31 cellular contexts compared by ENCODE assay signal in genomic region chr7:1090236-1090635, GRCh38. TPM values are rescaled to one million over a fixed set of nuclear protein-coding genes. Genes with fewer than 3 reads are reported as not detected.
"Had no signal": no experiment of that assay in that cellular context is flagged by ENCODE, and none has a peak within 500 bp of the region (broad histone marks: within the 10 kb centered on the region; RNA-seq: fewer than 3 reads in every experiment).

No MANE protein-coding gene starts in this region.

- H3K9me3 Mint-ChIP-seq: activated CD4-positive, alpha-beta memory T cell treated with anti-CD3 and anti-CD28 coated beads, Interleukin-2, amount 10 ng/mL, durations not matched to agents 7 days and 5 days; activated naive CD4-positive, alpha-beta T cell treated with anti-CD3 and anti-CD28 coated beads, Interleukin-2, amount 10 ng/mL, durations not matched to agents 7 days and 5 days; activated naive CD8-positive, alpha-beta T cell treated with anti-CD3 and anti-CD28 coated beads, Interleukin-2, amount 50 U/mL, for 24 hours; brain had no signal

- H3K4me3 ChIP-seq: Peyer's patch had no signal

- H3K27me3 Mint-ChIP-seq: activated naive CD8-positive, alpha-beta T cell; activated naive CD8-positive, alpha-beta T cell treated with anti-CD3 and anti-CD28 coated beads, Interleukin-2, amount 50 U/mL, for 24 hours; brain had no signal

- DNase-seq: activated CD4-positive, alpha-beta memory T cell treated with anti-CD3 and anti-CD28 coated beads, Interleukin-2, amount 10 ng/mL, durations not matched to agents 7 days and 5 days; activated CD4-positive, alpha-beta T cell treated with anti-CD3 and anti-CD28 coated beads for 1 hour; activated CD4-positive, alpha-beta T cell treated with anti-CD3 and anti-CD28 coated beads for 48 hours; activated CD4-positive, CD25-positive, alpha-beta regulatory T cell; activated CD8-positive, alpha-beta memory T cell treated with anti-CD3 and anti-CD28 coated beads for 24 hours; activated CD8-positive, alpha-beta memory T cell treated with anti-CD3 and anti-CD28 coated beads, Interleukin-2, amount 10 ng/mL, durations not matched to agents 7 days and 5 days; activated CD8-positive, alpha-beta memory T cell treated with anti-CD3 and anti-CD28 coated beads, Interleukin-2, amount 50 U/mL, for 48 hours; activated effector memory CD4-positive, alpha-beta T cell treated with Interleukin-2 at 50 U/mL for 16 hours; activated naive CD4-positive, alpha-beta T cell treated with anti-CD3 and anti-CD28 coated beads, Interleukin-2, amount 10 ng/mL, durations not matched to agents 7 days and 5 days; activated naive CD8-positive, alpha-beta T cell treated with anti-CD3 and anti-CD28 coated beads, Interleukin-2, amount 50 U/mL, for 24 hours; activated T-cell treated with anti-CD3 and anti-CD28 coated beads, Interleukin-2, amount 50 U/mL, for 48 hours; anterior cingulate cortex; Karpas-422; KBM-7; NCI-H1105 treated with DMSO at 0.1 percent for 48 hours; NCI-H1436; NCI-H1694; NCI-H1930; NCI-H2081 treated with DMSO at 0.1 percent for 48 hours; NCI-H345; NCI-H524 treated with DMSO at 0.1 percent for 48 hours; NK-92 treated with Interleukin-12 subunit alpha and Interleukin-12 subunit beta, amount 100 ng/mL, for 24 hours; Peyer's patch; RPMI8226; SW 1271; T1000; WERI-Rb-1 had no signal

- H3K4me3 Mint-ChIP-seq: activated CD4-positive, alpha-beta memory T cell treated with anti-CD3 and anti-CD28 coated beads, Interleukin-2, amount 10 ng/mL, durations not matched to agents 7 days and 5 days; activated CD8-positive, alpha-beta memory T cell treated with anti-CD3 and anti-CD28 coated beads, Interleukin-2, amount 10 ng/mL, durations not matched to agents 7 days and 5 days; activated naive CD4-positive, alpha-beta T cell treated with anti-CD3 and anti-CD28 coated beads, Interleukin-2, amount 10 ng/mL, durations not matched to agents 7 days and 5 days; activated naive CD8-positive, alpha-beta T cell; activated naive CD8-positive, alpha-beta T cell treated with anti-CD3 and anti-CD28 coated beads, Interleukin-2, amount 50 U/mL, for 24 hours; brain had no signal

- H3K36me3 ChIP-seq: Peyer's patch had no signal

- H3K27me3 ChIP-seq: Peyer's patch had no signal

- H3K27ac ChIP-seq: Peyer's patch, WERI-Rb-1 had no signal

- H3K9me3 ChIP-seq: Peyer's patch had no signal

- H3K27ac Mint-ChIP-seq: activated CD4-positive, alpha-beta memory T cell treated with anti-CD3 and anti-CD28 coated beads, Interleukin-2, amount 10 ng/mL, durations not matched to agents 7 days and 5 days; activated CD8-positive, alpha-beta memory T cell treated with anti-CD3 and anti-CD28 coated beads, Interleukin-2, amount 10 ng/mL, durations not matched to agents 7 days and 5 days; activated naive CD4-positive, alpha-beta T cell treated with anti-CD3 and anti-CD28 coated beads, Interleukin-2, amount 10 ng/mL, durations not matched to agents 7 days and 5 days; activated naive CD8-positive, alpha-beta T cell; activated naive CD8-positive, alpha-beta T cell treated with anti-CD3 and anti-CD28 coated beads, Interleukin-2, amount 50 U/mL, for 24 hours; brain had no signal

- H3K36me3 Mint-ChIP-seq: activated CD8-positive, alpha-beta memory T cell treated with anti-CD3 and anti-CD28 coated beads, Interleukin-2, amount 10 ng/mL, durations not matched to agents 7 days and 5 days; activated naive CD4-positive, alpha-beta T cell treated with anti-CD3 and anti-CD28 coated beads, Interleukin-2, amount 10 ng/mL, durations not matched to agents 7 days and 5 days; activated naive CD8-positive, alpha-beta T cell had no signal

RNA-seq across cellular contexts. Expression of gene GPER1, which starts 2.3 kb away (rescaled TPM):
- total RNA-seq: activated CD8-positive, alpha-beta memory T cell treated with anti-CD3 and anti-CD28 coated beads, Interleukin-2, amount 10 ng/mL, durations not matched to agents 7 days and 5 days; T-helper 1 cell treated with Interleukin-12 subunit alpha and Interleukin-12 subunit beta and Interleukin-4 antibody, amounts not matched to agents 30 ng/mL and 1 ng/mL, for 36 hours had no signal

RNA-seq across cellular contexts. Expression of gene GPR146, which starts 45.9 kb away (rescaled TPM):
- total RNA-seq: MCF 10A had no signal
